ENCODE assay signal across 1 cellular context in genomic region chr1:9914603-9914937, GRCh38.
A peak's percentile ranks its signal among the peaks of the same experiment; 100 is the strongest.
TF ChIP-seq lines count a peak whose summit lies in the region.

No MANE protein-coding gene starts in this region.

TF ChIP-seq in K562, 482 proteins besides CTCF, POLR2A, EP300 and RAD21:
- TF ChIP-seq ZBTB17 (CRISPR knock-in tag; IDR thresholded peaks at IDR 0.05) = no peak
- no peak for TF ChIP-seq E2F6 (IDR thresholded peaks at IDR 0.05; ENCODE audit: borderline replicate concordance in 1 of 2, extremely low read depth in 1 of 2, insufficient read depth in 1 of 2, insufficient read length in 1 of 2, low read depth in 1 of 2, low read length in 1 of 2, poor library complexity in 1 of 2, severe bottlenecking in 1 of 2)
- TF ChIP-seq SOX6 (IDR thresholded peaks at IDR 0.05) = no peak
- no peak for TF ChIP-seq SPI1 (IDR thresholded peaks at IDR 0.05; ENCODE audit: borderline replicate concordance, low read depth, low read length)
- TF ChIP-seq RBM25 (IDR thresholded peaks at IDR 0.05; ENCODE audit: low read depth, low read length, severe bottlenecking) = no peak
- no peak for TF ChIP-seq HBP1 (CRISPR knock-in tag; IDR thresholded peaks at IDR 0.05)
- TF ChIP-seq ADNP (tag; IDR thresholded peaks at IDR 0.05) = no peak
- no peak for TF ChIP-seq DMBX1 (CRISPR knock-in tag; IDR thresholded peaks at IDR 0.05; ENCODE audit: borderline replicate concordance)
- TF ChIP-seq ZNF384 (IDR thresholded peaks at IDR 0.05; ENCODE audit: low read depth, low read length) = no peak
- peak; percentile 35; the same call in 1 of the 2 replicates for TF ChIP-seq NFIX (CRISPR knock-in tag; IDR thresholded peaks at IDR 0.05; ENCODE audit: low read depth)
- peak; percentile 91 for TF ChIP-seq NFIC (IDR thresholded peaks at IDR 0.05)
- no peak for TF ChIP-seq FOXM1 (IDR thresholded peaks at IDR 0.05; ENCODE audit: low read depth)
- TF ChIP-seq FOXM1 (CRISPR knock-in tag; IDR thresholded peaks at IDR 0.05; ENCODE audit: low read depth) = no peak
- no peak for TF ChIP-seq MYC (IDR thresholded peaks at IDR 0.05; ENCODE audit: low read depth, low read length)
- no peak for TF ChIP-seq MYC (CRISPR knock-in tag; IDR thresholded peaks at IDR 0.05; ENCODE audit: borderline replicate concordance, low read depth)
- no peak for TF ChIP-seq ZFP30 (CRISPR knock-in tag; IDR thresholded peaks at IDR 0.05; ENCODE audit: borderline replicate concordance)
- TF ChIP-seq ZNF707 (CRISPR knock-in tag; conservative IDR thresholded peaks at IDR 0.05) = peak; percentile 61; the same call in 1 of the 2 replicates
